Comparison of ENCODE assay signal across 9 cellular contexts in the genomic region with DNA sequence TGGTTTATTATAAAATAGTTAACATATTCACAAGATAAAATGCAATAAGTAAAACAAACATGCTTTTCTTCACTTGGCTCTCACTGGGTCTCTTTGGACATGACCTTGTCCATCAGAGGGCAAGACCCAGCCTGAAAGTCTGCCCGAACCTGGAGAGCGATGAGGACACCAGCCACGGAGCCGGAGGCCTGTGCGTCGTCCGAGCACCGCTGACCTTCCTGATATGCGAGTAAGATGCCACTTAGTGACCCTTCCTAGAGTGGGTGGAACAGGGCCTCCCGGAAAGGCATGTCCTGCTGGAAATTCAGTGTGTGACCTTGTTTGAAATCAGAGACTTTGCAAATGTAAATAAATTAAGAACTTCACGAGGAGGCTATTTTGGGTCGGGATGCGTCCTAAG. TPM values are rescaled to one million over a fixed set of nuclear protein-coding genes. Genes with fewer than 3 reads are reported as not detected.
"Had no signal": no experiment of that assay in that cellular context is flagged by ENCODE, and none has a peak within 500 bp of the region (broad histone marks: within the 10 kb centered on the region; RNA-seq: fewer than 3 reads in every experiment).

No MANE protein-coding gene starts in this region.

- FAIRE-seq: H1, H54, K562 had no signal

- H3K27ac ChIP-seq: HL-60 had no signal

- H3K4me2 ChIP-seq: GM23338 had no signal

- H3K4me3 Mint-ChIP-seq: GM23338, H9 had no signal

- H3K4me3 ChIP-seq: GM23338, K562 had no signal

- ATAC-seq: GM23338, K562 had no signal

- H3K9me3 Mint-ChIP-seq: H9 had no signal

- H2AFZ ChIP-seq: GM23338 had no signal

- H3K27ac Mint-ChIP-seq: GM23338 had no signal

- DNase-seq: H9, HCEC 1CT, IMR-90, KG1 had no signal

- H3K4me1 Mint-ChIP-seq: GM23338 had no signal

RNA-seq across cellular contexts. Expression of gene IRX2, which starts 52.9 kb away (rescaled TPM):
- polyA plus RNA-seq: K562 had no signal
